In genomic region chr10:133388265-133388972, GRCh38 we compare ENCODE assay signal across 11 cellular contexts. TPM values are rescaled to one million over a fixed set of nuclear protein-coding genes. Genes with fewer than 3 reads are reported as not detected.
DNase-seq lines count a peak whose midpoint lies in the region; ATAC-seq and TF ChIP-seq lines count a peak whose summit lies in the region.
"Had no signal": no experiment of that assay in that cellular context is flagged by ENCODE, and none has a peak within 500 bp of the region (broad histone marks: within the 10 kb centered on the region; RNA-seq: fewer than 3 reads in every experiment).

No MANE protein-coding gene starts in this region.

- H3K36me3 Mint-ChIP-seq in activated T-cell treated with anti-CD3 and anti-CD28 coated beads, Interleukin-2, amount 50 U/mL, for 72 hours (ENCODE audit: insufficient read depth in 2 of 2), result peaks cover 0 to 3% of the 10 kb centered on the region in 2 donors
- peaks cover 3% of the 10 kb centered on the region for H3K36me3 Mint-ChIP-seq in activated CD4-positive, alpha-beta memory T cell treated with anti-CD3 and anti-CD28 coated beads, Interleukin-2, amount 10 ng/mL, durations not matched to agents 7 days and 5 days (ENCODE audit: low read depth)

- TF ChIP-seq EP300 in esophagus muscularis mucosa (IDR thresholded peaks at IDR 0.05), result no peak

- TF ChIP-seq POLR2A in esophagus squamous epithelium (IDR thresholded peaks at IDR 0.05) (no peak), esophagus muscularis mucosa (IDR thresholded peaks at IDR 0.05; ENCODE audit: low read depth) (no peak)

- H3K4me3 ChIP-seq in esophagus squamous epithelium, result peak overlapping the region in 1 of 4 donors; percentile 37
- no peak overlapping the region for H3K4me3 ChIP-seq in esophagus muscularis mucosa
- H3K4me3 ChIP-seq: tibial artery had no signal

- no peaks in the 10 kb centered on the region for H3K27me3 ChIP-seq in esophagus squamous epithelium
- no peaks in the 10 kb centered on the region for H3K27me3 ChIP-seq in esophagus muscularis mucosa
- H3K27me3 ChIP-seq: tibial artery had no signal

- TF ChIP-seq CTCF in esophagus squamous epithelium (IDR thresholded peaks at IDR 0.05) (no peak), esophagus muscularis mucosa (IDR thresholded peaks at IDR 0.05) (no peak)

- peaks cover 41% of the 10 kb centered on the region for H3K4me1 Mint-ChIP-seq in activated T-cell treated with anti-CD3 and anti-CD28 coated beads, Interleukin-2, amount 50 U/mL, for 72 hours (ENCODE audit: low read depth)
- peaks cover 47% of the 10 kb centered on the region for H3K4me1 Mint-ChIP-seq in activated CD4-positive, alpha-beta memory T cell treated with anti-CD3 and anti-CD28 coated beads, Interleukin-2, amount 10 ng/mL, durations not matched to agents 7 days and 5 days

- WGBS in esophagus squamous epithelium, 2 donors, result 68 to 75% methylated on average over 8 to 11 of the region's 17 CpGs
- 78% methylated on average over 14 of the region's 17 CpGs for WGBS in esophagus muscularis mucosa

- peak overlapping the region; percentile 85 to 87 for H3K4me3 Mint-ChIP-seq in activated T-cell treated with anti-CD3 and anti-CD28 coated beads, Interleukin-2, amount 50 U/mL, for 72 hours
- peak overlapping the region; percentile 70 for H3K4me3 Mint-ChIP-seq in activated CD4-positive, alpha-beta memory T cell treated with anti-CD3 and anti-CD28 coated beads, Interleukin-2, amount 10 ng/mL, durations not matched to agents 7 days and 5 days

- CTCF ChIA-PET in activated CD4-positive, alpha-beta memory T cell treated with anti-CD3 and anti-CD28 coated beads, Interleukin-2, amount 10 ng/mL, durations not matched to agents 7 days and 5 days (lab: Charles Lee), result interaction anchor here (0.9 to 3.2 kb wide), 5 partner anchors 10 to 132 kb away, joined by 3 to 18 read pairs (median 4); no protein-coding TSS in a partner anchor

- no peaks in the 10 kb centered on the region for H3K27me3 Mint-ChIP-seq in activated T-cell treated with anti-CD3 and anti-CD28 coated beads, Interleukin-2, amount 50 U/mL, for 72 hours (ENCODE audit: low read depth)
- no peaks in the 10 kb centered on the region for H3K27me3 Mint-ChIP-seq in activated CD4-positive, alpha-beta memory T cell treated with anti-CD3 and anti-CD28 coated beads, Interleukin-2, amount 10 ng/mL, durations not matched to agents 7 days and 5 days

- no peaks in the 10 kb centered on the region for H3K9me3 Mint-ChIP-seq in activated T-cell treated with anti-CD3 and anti-CD28 coated beads, Interleukin-2, amount 50 U/mL, for 72 hours
- no peaks in the 10 kb centered on the region for H3K9me3 Mint-ChIP-seq in activated CD4-positive, alpha-beta memory T cell treated with anti-CD3 and anti-CD28 coated beads, Interleukin-2, amount 10 ng/mL, durations not matched to agents 7 days and 5 days

- H3K27ac ChIP-seq in esophagus squamous epithelium (peak overlapping the region in 2 of 4 donors; percentile 74 to 80), esophagus muscularis mucosa (replicated peaks in 1 of 4) (no peak overlapping the region)
- H3K27ac ChIP-seq: tibial artery had no signal

- intact Hi-C loops in esophagus squamous epithelium (cut with DNase I) (no loop called here), esophagus muscularis mucosa (cut with DNase I) (no loop called here)

- peaks cover 0 to 11% (median 1%) of the 10 kb centered on the region in 3 donors for H3K4me1 ChIP-seq in esophagus squamous epithelium
- H3K4me1 ChIP-seq in esophagus muscularis mucosa, result peaks cover 0 to 6% (median 5%) of the 10 kb centered on the region in 4 donors

- no peak for DNase-seq in activated T-cell treated with anti-CD3 and anti-CD28 coated beads, Interleukin-2, amount 50 U/mL, for 72 hours
- DNase-seq in activated T-cell treated with anti-CD3 and anti-CD28 coated beads, Interleukin-2, amount 50 U/mL, for 48 hours, result no peak
- DNase-seq in activated CD4-positive, alpha-beta memory T cell treated with anti-CD3 and anti-CD28 coated beads, Interleukin-2, amount 10 ng/mL, durations not matched to agents 7 days and 5 days, result no peak
- DNase-seq in stimulated activated CD8-positive, alpha-beta memory T cell treated with anti-CD3 and anti-CD28 coated beads, Interleukin-4, amount 100 ng/mL, for 48 hours, result peak; percentile 23
- DNase-seq in esophagus squamous epithelium (lab: John Stamatoyannopoulos, UW), result no peak
- no peak for DNase-seq in esophagus muscularis mucosa (ENCODE audit: extremely low spot score)
- DNase-seq in NCI-H748 treated with DMSO at 0.1 percent for 48 hours (lab: John Stamatoyannopoulos, UW), result no peak
- DNase-seq: hypothalamus had no signal

- no peak for ATAC-seq in activated T-cell treated with anti-CD3 and anti-CD28 coated beads, Interleukin-2, amount 50 U/mL, for 72 hours (replicated peaks in 1 of 2)
- peak; percentile 2 for ATAC-seq in HG03520 (IDR thresholded peaks at IDR 0.05; ENCODE audit: unreplicated experiment)

- no peaks in the 10 kb centered on the region for H3K9me3 ChIP-seq in esophagus squamous epithelium
- H3K9me3 ChIP-seq in esophagus muscularis mucosa, result no peaks in the 10 kb centered on the region
- H3K9me3 ChIP-seq: Caco-2, tibial artery had no signal

- H3K36me3 ChIP-seq in esophagus squamous epithelium (peaks cover 0 to 58% (median 0%) of the 10 kb centered on the region in 3 donors), esophagus muscularis mucosa (peaks cover 0 to 61% (median 24%) of the 10 kb centered on the region in 4 donors)

- H3K27ac Mint-ChIP-seq in activated T-cell treated with anti-CD3 and anti-CD28 coated beads, Interleukin-2, amount 50 U/mL, for 72 hours, result peak overlapping the region; percentile 88
- peak overlapping the region; percentile 98 for H3K27ac Mint-ChIP-seq in activated CD4-positive, alpha-beta memory T cell treated with anti-CD3 and anti-CD28 coated beads, Interleukin-2, amount 10 ng/mL, durations not matched to agents 7 days and 5 days

- POLR2A ChIA-PET in activated CD4-positive, alpha-beta memory T cell treated with anti-CD3 and anti-CD28 coated beads, Interleukin-2, amount 10 ng/mL, durations not matched to agents 7 days and 5 days (lab: Charles Lee), result interaction anchor here (1.8 to 5.7 kb wide), 8 partner anchors 9 to 130 kb away, joined by 5 to 68 read pairs (median 8); partner anchors contain the start of genes ECHS1 and PAOX

RNA-seq across cellular contexts. Expression of gene MTG1, which starts 5.5 kb away (rescaled TPM):
- total RNA-seq in activated T-cell treated with anti-CD3 and anti-CD28 coated beads, Interleukin-2, amount 50 U/mL, for 72 hours, result 10 to 100 TPM; 58.0 to 67.2 TPM
- 10 to 100 TPM; 41.7 to 42.2 TPM for total RNA-seq in activated CD4-positive, alpha-beta memory T cell treated with anti-CD3 and anti-CD28 coated beads, Interleukin-2, amount 10 ng/mL, durations not matched to agents 7 days and 5 days
- total RNA-seq in esophagus squamous epithelium (10 to 100 TPM; 24.6 to 32.8 (median 27.1) TPM), esophagus muscularis mucosa (10 to 100 TPM; 12.6 to 23.6 (median 15.9) TPM)

RNA-seq across cellular contexts. Expression of gene PAOX, which starts 9.4 kb away (rescaled TPM):
- 10 to 100 TPM; 12.4 to 13.8 TPM for total RNA-seq in activated T-cell treated with anti-CD3 and anti-CD28 coated beads, Interleukin-2, amount 50 U/mL, for 72 hours
- 1 to 10 TPM; 5.9 to 7.8 TPM for total RNA-seq in activated CD4-positive, alpha-beta memory T cell treated with anti-CD3 and anti-CD28 coated beads, Interleukin-2, amount 10 ng/mL, durations not matched to agents 7 days and 5 days
- total RNA-seq in esophagus squamous epithelium (10 to 100 TPM; 11.5 to 16.6 (median 15.9) TPM), esophagus muscularis mucosa (10 to 100 TPM; 10.1 to 15.0 (median 14.3) TPM)

RNA-seq across cellular contexts. Expression of gene ECHS1, which starts 15.3 kb away (rescaled TPM):
- 10 to 100 TPM; 47.2 to 53.1 TPM for total RNA-seq in activated T-cell treated with anti-CD3 and anti-CD28 coated beads, Interleukin-2, amount 50 U/mL, for 72 hours
- 10 to 100 TPM; 31.3 to 31.6 TPM for total RNA-seq in activated CD4-positive, alpha-beta memory T cell treated with anti-CD3 and anti-CD28 coated beads, Interleukin-2, amount 10 ng/mL, durations not matched to agents 7 days and 5 days
- total RNA-seq in esophagus squamous epithelium (100 to 1,000 TPM in 2 of 4 donors, 10 to 100 TPM in 2; 75.0 to 115 (median 99.2) TPM), esophagus muscularis mucosa (10 to 100 TPM; 64.0 to 77.7 (median 73.2) TPM)

RNA-seq across cellular contexts. Expression of gene FUOM, which starts 30.6 kb away (rescaled TPM):
- total RNA-seq in activated T-cell treated with anti-CD3 and anti-CD28 coated beads, Interleukin-2, amount 50 U/mL, for 72 hours, result 10 to 100 TPM; 14.9 to 17.1 TPM
- total RNA-seq in activated CD4-positive, alpha-beta memory T cell treated with anti-CD3 and anti-CD28 coated beads, Interleukin-2, amount 10 ng/mL, durations not matched to agents 7 days and 5 days, result 10 to 100 TPM; 11.2 to 11.4 TPM
- total RNA-seq in esophagus squamous epithelium, result 10 to 100 TPM in 2 of 4 donors, 1 to 10 TPM in 2; 6.7 to 17.7 (median 12.5) TPM
- total RNA-seq in esophagus muscularis mucosa, result 10 to 100 TPM in 2 of 4 donors, 1 to 10 TPM in 2; 7.9 to 12.2 (median 10.5) TPM

RNA-seq across cellular contexts. Expression of gene SPRN, which starts 36.0 kb away (rescaled TPM):
- not detected for total RNA-seq in activated T-cell treated with anti-CD3 and anti-CD28 coated beads, Interleukin-2, amount 50 U/mL, for 72 hours
- not detected for total RNA-seq in activated CD4-positive, alpha-beta memory T cell treated with anti-CD3 and anti-CD28 coated beads, Interleukin-2, amount 10 ng/mL, durations not matched to agents 7 days and 5 days
- total RNA-seq in esophagus squamous epithelium (not detected), esophagus muscularis mucosa (under 1 TPM in 2 of 4 donors, not detected in 2; 0.34 to 0.71 TPM)
- total RNA-seq: Caco-2 had no signal
